Comparison of ENCODE assay signal across 22 cellular contexts in genomic region chr1:54341763-54342162, GRCh38.
A peak's percentile ranks its signal among the peaks of the same experiment; 100 is the strongest.
DNase-seq lines count a peak whose midpoint lies in the region; ATAC-seq and TF ChIP-seq lines count a peak whose summit lies in the region.
"Had no signal": no experiment of that assay in that cellular context is flagged by ENCODE, and none has a peak within 500 bp of the region (broad histone marks: within the 10 kb centered on the region; RNA-seq: fewer than 3 reads in every experiment).

No MANE protein-coding gene starts in this region.

- no peak for DNase-seq in immature natural killer cell
- DNase-seq in gastrocnemius medialis, result no peak
- DNase-seq in GM03348 (ENCODE audit: low spot score), result no peak
- DNase-seq in GDM1 (lab: John Stamatoyannopoulos, UW), result no peak
- no peak for DNase-seq in COLO829 (ENCODE audit: low spot score)
- DNase-seq: activated CD4-positive, alpha-beta memory T cell treated with anti-CD3 and anti-CD28 coated beads for 36 hours; activated naive CD4-positive, alpha-beta T cell treated with anti-CD3 and anti-CD28 coated beads, Interleukin-2, amount 10 ng/mL, durations not matched to agents 7 days and 5 days; DMS153; effector memory CD4-positive, alpha-beta T cell; erythroblast; KG1; MM.1S; occipital lobe; stimulated activated CD4-positive, alpha-beta T cell treated with anti-CD3 and anti-CD28 coated beads, Interleukin-4, amount 100 ng/mL, for 24 hours; upper lobe of left lung had no signal

- intact Hi-C loops in gastrocnemius medialis (cut with DNase I; ENCODE audit: low total_unique reads), result loop anchor here (1.0 kb wide), 1 partner anchor 51 kb away; no protein-coding TSS in a partner anchor

- H3K4me3 Mint-ChIP-seq in activated T-helper 17 cell treated with anti-CD3 and anti-CD28 coated beads, Interleukin-2, amount 50 U/mL, for 72 hours, result no peak overlapping the region
- H3K4me3 Mint-ChIP-seq in immature natural killer cell, result no peak overlapping the region
- H3K4me3 Mint-ChIP-seq: activated CD4-positive, alpha-beta memory T cell treated with anti-CD3 and anti-CD28 coated beads for 36 hours; activated naive CD4-positive, alpha-beta T cell treated with anti-CD3 and anti-CD28 coated beads, Interleukin-2, amount 10 ng/mL, durations not matched to agents 7 days and 5 days; memory B cell had no signal

- H3K27me3 Mint-ChIP-seq in activated T-helper 17 cell treated with anti-CD3 and anti-CD28 coated beads, Interleukin-2, amount 50 U/mL, for 72 hours, result no peaks in the 10 kb centered on the region
- peaks cover 0 to 4% (median 3%) of the 10 kb centered on the region in 3 donors for H3K27me3 Mint-ChIP-seq in immature natural killer cell (ENCODE audit: low read depth in 3 of 3)
- H3K27me3 Mint-ChIP-seq: activated CD4-positive, alpha-beta memory T cell treated with anti-CD3 and anti-CD28 coated beads for 36 hours; activated naive CD4-positive, alpha-beta T cell treated with anti-CD3 and anti-CD28 coated beads, Interleukin-2, amount 10 ng/mL, durations not matched to agents 7 days and 5 days; memory B cell had no signal

- peaks cover 12% of the 10 kb centered on the region for H3K4me1 Mint-ChIP-seq in activated T-helper 17 cell treated with anti-CD3 and anti-CD28 coated beads, Interleukin-2, amount 50 U/mL, for 72 hours
- peaks cover 79 to 85% of the 10 kb centered on the region in 2 donors for H3K4me1 Mint-ChIP-seq in immature natural killer cell

- peak overlapping the region; percentile 56 for H3K27ac Mint-ChIP-seq in activated T-helper 17 cell treated with anti-CD3 and anti-CD28 coated beads, Interleukin-2, amount 50 U/mL, for 72 hours
- peak overlapping the region in 5 of 6 donors; percentile 16 to 53 (median 32) for H3K27ac Mint-ChIP-seq in immature natural killer cell
- H3K27ac Mint-ChIP-seq: activated CD4-positive, alpha-beta memory T cell treated with anti-CD3 and anti-CD28 coated beads for 36 hours; activated naive CD4-positive, alpha-beta T cell treated with anti-CD3 and anti-CD28 coated beads, Interleukin-2, amount 10 ng/mL, durations not matched to agents 7 days and 5 days; memory B cell had no signal

- H3K9me3 ChIP-seq in HUES6 (ENCODE audit: control insufficient read depth, insufficient read depth, low read depth, low read length), result no peaks in the 10 kb centered on the region
- no peaks in the 10 kb centered on the region for H3K9me3 ChIP-seq in gastrocnemius medialis
- H3K9me3 ChIP-seq: breast epithelium, upper lobe of left lung had no signal

- TF ChIP-seq CTCF in gastrocnemius medialis (IDR thresholded peaks at IDR 0.05 in 4 of 5, conservative IDR thresholded peaks at IDR 0.05 in 1 of 5), result no peak

- H3K36me3 ChIP-seq in HUES6 (ENCODE audit: control insufficient read depth, insufficient read depth, low read length) (0 out of 2 replicates have a peak, but pooled peaks cover 5% of the 10 kb centered on the region), gastrocnemius medialis (no peaks in the 10 kb centered on the region)
- H3K36me3 ChIP-seq: breast epithelium, upper lobe of left lung had no signal

- H3K27me3 ChIP-seq in HUES6 (ENCODE audit: control insufficient read depth, insufficient read depth, low read length), result no peaks in the 10 kb centered on the region
- no peaks in the 10 kb centered on the region for H3K27me3 ChIP-seq in gastrocnemius medialis
- H3K27me3 ChIP-seq: breast epithelium, upper lobe of left lung had no signal

- in situ Hi-C loops in gastrocnemius medialis (cut with MboI; ENCODE audit: low sequenced_read_pairs in 4 of 4), result no loop called here

- H3K4me3 ChIP-seq in HUES6 (ENCODE audit: low read depth, low read length) (no peak overlapping the region), gastrocnemius medialis (no peak overlapping the region)
- H3K4me3 ChIP-seq: breast epithelium, upper lobe of left lung had no signal

- no peaks in the 10 kb centered on the region for H3K36me3 Mint-ChIP-seq in activated T-helper 17 cell treated with anti-CD3 and anti-CD28 coated beads, Interleukin-2, amount 50 U/mL, for 72 hours (ENCODE audit: low read depth)
- no peaks in the 10 kb centered on the region for H3K36me3 Mint-ChIP-seq in immature natural killer cell
- H3K36me3 Mint-ChIP-seq: activated CD4-positive, alpha-beta memory T cell treated with anti-CD3 and anti-CD28 coated beads for 36 hours had no signal

- H3K9ac ChIP-seq in HUES6 (ENCODE audit: low read length), result no peak overlapping the region

- 0 out of 2 replicates have a peak overlapping the region, but pooled peaks have one; percentile 39 for H3K27ac ChIP-seq in HUES6 (ENCODE audit: low read depth, low read length)
- H3K27ac ChIP-seq in gastrocnemius medialis, result peak overlapping the region; percentile 76 to 85 (median 82)
- H3K27ac ChIP-seq: breast epithelium, upper lobe of left lung had no signal

- H3K4me1 ChIP-seq in HUES6 (ENCODE audit: control insufficient read depth, insufficient read depth, low read length) (peaks cover 54% of the 10 kb centered on the region), gastrocnemius medialis (peaks cover 61 to 62% of the 10 kb centered on the region in 2 donors)
- H3K4me1 ChIP-seq: breast epithelium had no signal

- H3K9me3 Mint-ChIP-seq in activated T-helper 17 cell treated with anti-CD3 and anti-CD28 coated beads, Interleukin-2, amount 50 U/mL, for 72 hours, result no peaks in the 10 kb centered on the region
- H3K9me3 Mint-ChIP-seq in immature natural killer cell, result no peaks in the 10 kb centered on the region
- H3K9me3 Mint-ChIP-seq: activated CD4-positive, alpha-beta memory T cell treated with anti-CD3 and anti-CD28 coated beads for 36 hours; activated naive CD4-positive, alpha-beta T cell treated with anti-CD3 and anti-CD28 coated beads, Interleukin-2, amount 10 ng/mL, durations not matched to agents 7 days and 5 days; memory B cell had no signal

- ATAC-seq in activated T-helper 17 cell treated with anti-CD3 and anti-CD28 coated beads, Interleukin-2, amount 50 U/mL, for 72 hours (replicated peaks), result no peak
- no peak for ATAC-seq in gastrocnemius medialis
- no peak for ATAC-seq in HG03108 (IDR thresholded peaks at IDR 0.05; ENCODE audit: unreplicated experiment)
- ATAC-seq: activated CD4-positive, CD25-positive, alpha-beta regulatory T cell treated with anti-CD3 and anti-CD28 coated beads, Interleukin-2, amount 50 U/mL, for 24 hours; left lobe of liver had no signal

- TF ChIP-seq POLR2A in gastrocnemius medialis (IDR thresholded peaks at IDR 0.05), result no peak
